ENCODE assay signal across 8 cellular contexts in genomic region chr19:47112166-47112663, GRCh38. TPM values are rescaled to one million over a fixed set of nuclear protein-coding genes. Genes with fewer than 3 reads are reported as not detected.
DNase-seq lines count a peak whose midpoint lies in the region; ATAC-seq and TF ChIP-seq lines count a peak whose summit lies in the region.

No MANE protein-coding gene starts in this region.

- peaks cover 48% of the 10 kb centered on the region for H3K79me2 ChIP-seq in Karpas-422 (ENCODE audit: low read length)

- H3K36me3 ChIP-seq in BE2C (peaks cover 13% of the 10 kb centered on the region), Karpas-422 (ENCODE audit: insufficient read depth, low read length) (peaks cover 15% of the 10 kb centered on the region; the same call in 1 of the 2 replicates), neuron (ENCODE audit: insufficient read depth, low read length) (peaks cover 8% of the 10 kb centered on the region)

- H3K9me3 ChIP-seq in BE2C (no peaks in the 10 kb centered on the region), Karpas-422 (ENCODE audit: low read length) (no peaks in the 10 kb centered on the region), neuron (ENCODE audit: low read length) (no peaks in the 10 kb centered on the region)

- peak overlapping the region; percentile 89 for H3K4me2 ChIP-seq in Karpas-422 (ENCODE audit: low read depth, low read length, poor library complexity, severe bottlenecking)

- H3K9ac ChIP-seq in Karpas-422 (ENCODE audit: low read length) = peak overlapping the region; percentile 100

- H2AFZ ChIP-seq in Karpas-422 (ENCODE audit: low read length) (no peak overlapping the region), neuron (ENCODE audit: low read depth, low read length) (peak overlapping the region; percentile 8)

- ATAC-seq in GM19455 (IDR thresholded peaks at IDR 0.05; ENCODE audit: unreplicated experiment) = peak; percentile 21

- peak overlapping the region; percentile 99 for H3K27ac ChIP-seq in Karpas-422 (ENCODE audit: low read length)

- H3K4me1 ChIP-seq in BE2C = peaks cover 14% of the 10 kb centered on the region
- H3K4me1 ChIP-seq in Karpas-422 (ENCODE audit: low read length) = peaks cover 26% of the 10 kb centered on the region
- H3K4me1 ChIP-seq in neuron (ENCODE audit: insufficient read depth, low read length) = peaks cover 44% of the 10 kb centered on the region

- no peaks in the 10 kb centered on the region for H3K27me3 ChIP-seq in BE2C
- H3K27me3 ChIP-seq in Karpas-422 (ENCODE audit: low read length) = no peaks in the 10 kb centered on the region
- no peaks in the 10 kb centered on the region for H3K27me3 ChIP-seq in neuron (ENCODE audit: insufficient read depth, low read length)

- no peaks in the 10 kb centered on the region for H4K20me1 ChIP-seq in Karpas-422 (ENCODE audit: insufficient read depth, low read depth, low read length)

- H3K9me2 ChIP-seq in Karpas-422 (replicated peaks; ENCODE audit: insufficient read depth, low read length) = no peaks in the 10 kb centered on the region

- H3K4me3 ChIP-seq in BE2C (ENCODE audit: low read depth, low read length) (peak overlapping the region; percentile 99), Karpas-422 (ENCODE audit: low read length) (peak overlapping the region; percentile 95), neuron (ENCODE audit: low read length) (peak overlapping the region; percentile 81)

- DNase-seq in BE2C (peak; percentile 90), Karpas-422 (peak; percentile 97), SHP77 treated with DMSO at 0.1 percent for 48 hours (lab: John Stamatoyannopoulos, UW) (peak; percentile 21), foreskin melanocyte (peak; percentile 82), stromal cell of bone marrow (ENCODE audit: low read depth) (peak; percentile 64)
- DNase-seq in activated gamma-delta T cell treated with anti-CD3 and anti-CD28 coated beads, Interleukin-2, amount 50 U/mL, for 16 hours (ENCODE audit: low read depth) = peak; percentile 83

- no peak for TF ChIP-seq CTCF in BE2C (IDR thresholded peaks at IDR 0.05; ENCODE audit: low read depth, low read length)

RNA-seq across cellular contexts. Expression of gene ZC3H4, which starts 1.4 kb away (rescaled TPM):
- polyA plus RNA-seq in BE2C (2012; ENCODE audit: insufficient read depth, insufficient read length, low read depth) = 17.5 TPM
- 13.0 and 29.4 TPM in 2 replicates for total RNA-seq in Karpas-422 (2014; rRNA removed; shearing (Covaris generic); ENCODE audit: low replicate concordance)

RNA-seq across cellular contexts. Expression of gene SAE1, which starts 18.4 kb away (rescaled TPM):
- 148 TPM for polyA plus RNA-seq in BE2C (2012; ENCODE audit: insufficient read depth, insufficient read length, low read depth)
- 47.5 and 83.0 TPM in 2 replicates for total RNA-seq in Karpas-422 (2014; rRNA removed; shearing (Covaris generic); ENCODE audit: low replicate concordance)

Comparison
In these comparisons a context has a peak if more than half of its experiments do, and no peak if none do; other contexts are left out.
1. Peak in every context shown above with its lines: DNase-seq, ATAC-seq, H3K4me3 ChIP-seq and H3K27ac ChIP-seq.
2. DNase-seq: peak in every context shown above with its lines; median percentile 97 in Karpas-422; 90 in BE2C; 83 in activated gamma-delta T cell treated with anti-CD3 and anti-CD28 coated beads, Interleukin-2, amount 50 U/mL, for 16 hours; 82 in foreskin melanocyte; 64 in stromal cell of bone marrow; 21 in SHP77 treated with DMSO at 0.1 percent for 48 hours.